Comparison of ENCODE assay signal across 13 cellular contexts in the genomic region with DNA sequence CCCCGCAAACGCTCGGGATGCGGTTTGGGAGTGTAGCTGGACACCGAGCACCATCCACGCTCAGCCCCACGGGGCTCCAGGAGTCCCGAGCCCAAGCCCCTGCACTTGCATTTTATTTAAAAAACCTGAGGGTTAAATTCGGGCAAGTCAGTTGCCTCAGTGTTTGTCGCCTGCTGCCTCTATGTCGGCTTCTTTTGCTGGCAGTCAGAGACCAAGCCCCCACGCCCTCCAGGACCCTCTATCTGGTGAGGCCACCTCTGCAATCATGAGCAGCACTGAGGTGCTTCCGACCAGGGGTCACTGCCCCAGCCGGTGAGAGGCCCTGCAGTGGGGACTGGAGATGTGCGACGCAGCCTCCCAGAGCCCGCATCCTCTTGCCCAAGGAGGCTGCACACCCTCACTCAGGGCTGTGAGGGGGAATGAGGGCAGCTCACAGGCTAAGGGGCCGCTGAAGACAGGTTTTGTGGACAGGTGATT. TPM values are rescaled to one million over a fixed set of nuclear protein-coding genes. Genes with fewer than 3 reads are reported as not detected.
DNase-seq lines count a peak whose midpoint lies in the region; ATAC-seq, FAIRE-seq and TF ChIP-seq lines count a peak whose summit lies in the region.
"Had no signal": no experiment of that assay in that cellular context is flagged by ENCODE, and none has a peak within 500 bp of the region (broad histone marks: within the 10 kb centered on the region; RNA-seq: fewer than 3 reads in every experiment).

No MANE protein-coding gene starts in this region.

- no peak overlapping the region for H3K4ac ChIP-seq in IMR-90 (ENCODE audit: low read depth, low read length)

- no peak for TF ChIP-seq CTCF in IMR-90 (conservative IDR thresholded peaks at IDR 0.05; ENCODE audit: low read depth, low read length)

- H3K27me3 ChIP-seq in CD8-positive, alpha-beta memory T cell (ENCODE audit: insufficient read depth, low read length, poor library complexity, severe bottlenecking): no peaks in the 10 kb centered on the region
- H3K27me3 ChIP-seq in IMR-90 (ENCODE audit: control insufficient read depth, insufficient read depth, low read length) (peaks cover 55% of the 10 kb centered on the region), right cardiac atrium (ENCODE audit: control insufficient read depth, insufficient read depth) (no peaks in the 10 kb centered on the region), rectal smooth muscle tissue (ENCODE audit: control insufficient read depth, insufficient read depth, low read length) (peaks cover 10% of the 10 kb centered on the region)

- no peaks in the 10 kb centered on the region for H3K79me1 ChIP-seq in IMR-90 (ENCODE audit: low read depth in 1 of 2, low read length in 2 of 2)

- POLR2A ChIA-PET in CD8-positive, alpha-beta memory T cell (lab: Charles Lee): no interaction called here
- POLR2A ChIA-PET in IMR-90 (lab: Charles Lee; ENCODE audit: unreplicated experiment): no interaction called here

- H2BK20ac ChIP-seq in IMR-90 (ENCODE audit: low read depth, low read length): no peak overlapping the region

- H4K20me1 ChIP-seq in IMR-90 (ENCODE audit: insufficient read depth, low read length): no peaks in the 10 kb centered on the region

- no peaks in the 10 kb centered on the region for H3K36me3 ChIP-seq in CD8-positive, alpha-beta memory T cell (ENCODE audit: insufficient read depth, low read length)
- H3K36me3 ChIP-seq in IMR-90 (ENCODE audit: control insufficient read depth, insufficient read depth, low read length) (no peaks in the 10 kb centered on the region), rectal smooth muscle tissue (ENCODE audit: control insufficient read depth, insufficient read depth, low read length) (no peaks in the 10 kb centered on the region)

- H3K9ac ChIP-seq in IMR-90 (ENCODE audit: low read depth, low read length): no peak overlapping the region
- H3K9ac ChIP-seq in rectal smooth muscle tissue (ENCODE audit: low read length): no peak overlapping the region

- no peak overlapping the region for H4K5ac ChIP-seq in IMR-90 (ENCODE audit: low read depth, low read length)

- no peak overlapping the region for H2AK5ac ChIP-seq in IMR-90 (ENCODE audit: low read depth, low read length)

- in situ Hi-C loops in IMR-90 (cut with MboI; ENCODE audit: low sequenced_read_pairs): no loop called here

- H2AFZ ChIP-seq in IMR-90 (replicated peaks; ENCODE audit: low read length, poor library complexity): no peak overlapping the region

- H3K27me3 Mint-ChIP-seq in CD8-positive, alpha-beta memory T cell: peaks cover 49 to 50% of the 10 kb centered on the region in 2 donors

- no peak for DNase-seq in CD8-positive, alpha-beta memory T cell
- DNase-seq in IMR-90 (no peak), right cardiac atrium (no peak), urothelium cell line (ENCODE audit: low spot score) (no peak), SW480 (ENCODE audit: low spot score) (no peak)
- DNase-seq: activated naive CD4-positive, alpha-beta T cell treated with Interleukin-2 at 50 U/mL for 16 hours; NCI-H446; stimulated activated CD4-positive, alpha-beta T cell treated with anti-CD3 and anti-CD28 coated beads, Interleukin-4, amount 100 ng/mL, for 1 hour; T-helper 2 cell had no signal

- no peak overlapping the region for H2BK5ac ChIP-seq in IMR-90 (ENCODE audit: low read depth, low read length, poor library complexity, severe bottlenecking)

- ATAC-seq in IMR-90 (ENCODE audit: low read depth): 0 out of 2 replicates have a peak, but pooled peaks have one; percentile 7
- ATAC-seq in right cardiac atrium: peak in 1 of 2 donors; percentile 26
- no peak for ATAC-seq in GM18519 (IDR thresholded peaks at IDR 0.05; ENCODE audit: low FRiP score, unreplicated experiment)
- no peak for ATAC-seq in GM19324 (IDR thresholded peaks at IDR 0.05; ENCODE audit: low FRiP score, unreplicated experiment)

- no peaks in the 10 kb centered on the region for H3K9me1 ChIP-seq in IMR-90 (ENCODE audit: insufficient read depth, low read length)

- peak overlapping the region in 1 of 8 donors; percentile 8 for H3K27ac Mint-ChIP-seq in CD8-positive, alpha-beta memory T cell
- H3K27ac Mint-ChIP-seq: IgD-negative memory B cell had no signal

- H3K23ac ChIP-seq in IMR-90 (ENCODE audit: low read depth, low read length): no peak overlapping the region

- no peak overlapping the region; the same call in 1 of the 2 replicates for H3K4me2 ChIP-seq in IMR-90 (ENCODE audit: low read depth, low read length)

- H3K14ac ChIP-seq in IMR-90 (replicated peaks; ENCODE audit: low read depth, low read length): no peak overlapping the region

- H2BK120ac ChIP-seq in IMR-90 (ENCODE audit: low read depth, low read length): no peak overlapping the region

- no peaks in the 10 kb centered on the region for H3K4me1 ChIP-seq in CD8-positive, alpha-beta memory T cell (ENCODE audit: insufficient read depth, low read length)
- H3K4me1 ChIP-seq in IMR-90 (ENCODE audit: control insufficient read depth, insufficient read depth, low read length): no peaks in the 10 kb centered on the region; the same call in 1 of the 2 replicates
- peaks cover 4% of the 10 kb centered on the region for H3K4me1 ChIP-seq in right cardiac atrium (ENCODE audit: control insufficient read depth, insufficient read depth, low read length)
- H3K4me1 ChIP-seq in rectal smooth muscle tissue (ENCODE audit: control insufficient read depth, insufficient read depth, low read length): peaks cover 23% of the 10 kb centered on the region

- BruUV-seq in IMR-90 (replicated peaks; lab: Mats Ljungman, UMichigan): no TSS peak

- no peak overlapping the region for H2BK15ac ChIP-seq in IMR-90 (ENCODE audit: low read depth, low read length)

- H4K8ac ChIP-seq in IMR-90 (ENCODE audit: low read depth in 2 of 2, low read length in 2 of 2): no peak overlapping the region

- CTCF ChIA-PET in CD8-positive, alpha-beta memory T cell (lab: Charles Lee): no interaction called here
- CTCF ChIA-PET in IMR-90 (lab: Yijun Ruan, JAX): no interaction called here

- TF ChIP-seq RAD21 in IMR-90 (IDR thresholded peaks at IDR 0.05; ENCODE audit: low read length): no peak

- peaks cover 10 to 23% (median 11%) of the 10 kb centered on the region in 3 donors for H3K4me1 Mint-ChIP-seq in CD8-positive, alpha-beta memory T cell

- H3K18ac ChIP-seq in IMR-90 (ENCODE audit: low read depth, low read length): no peak overlapping the region

- dilution Hi-C loops in IMR-90 (cut with HindIII; ENCODE audit: low sequenced_read_pairs, unreplicated experiment): no loop called here

- H3K56ac ChIP-seq in IMR-90 (ENCODE audit: extremely low read depth, insufficient read depth, low read length): no peak overlapping the region

- peak overlapping the region in 5 of 7 donors; percentile 34 to 66 (median 63) for H3K4me3 Mint-ChIP-seq in CD8-positive, alpha-beta memory T cell

- no peaks in the 10 kb centered on the region for H3K9me3 ChIP-seq in CD8-positive, alpha-beta memory T cell (ENCODE audit: low read length)
- H3K9me3 ChIP-seq in IMR-90 (ENCODE audit: control insufficient read depth, insufficient read depth, low read length) (peaks cover 2% of the 10 kb centered on the region; the same call in 1 of the 2 replicates), right cardiac atrium (ENCODE audit: control insufficient read depth, low read length) (no peaks in the 10 kb centered on the region)

- no peak overlapping the region for H3K4me3 ChIP-seq in CD8-positive, alpha-beta memory T cell (ENCODE audit: low read length)
- H3K4me3 ChIP-seq in IMR-90 (ENCODE audit: insufficient read depth, low read depth, low read length) (no peak overlapping the region; the same call in 1 of the 2 replicates), right cardiac atrium (ENCODE audit: low read length) (peak overlapping the region; percentile 50), rectal smooth muscle tissue (ENCODE audit: low read length) (peak overlapping the region; percentile 77)

- H3K9me3 Mint-ChIP-seq in CD8-positive, alpha-beta memory T cell: no peaks in the 10 kb centered on the region
- H3K9me3 Mint-ChIP-seq: IgD-negative memory B cell had no signal

- intact Hi-C loops in IMR-90 (cut with micrococcal nuclease) (no loop called here), right cardiac atrium (cut with DNase I) (no loop called here)

- FAIRE-seq in urothelium cell line (lab: Jason Lieb, UNC): no peak

- no peak overlapping the region for H2AK9ac ChIP-seq in IMR-90 (replicated peaks; ENCODE audit: low read depth, low read length, poor library complexity)

- WGBS in IMR-90 (ENCODE audit: extremely low coverage in 2 of 2, insufficient read length in 1 of 2), 2 experiments: 0% methylated on average over 2 of the region's 18 CpGs; no CpG with 5 or more reads in 1 of the 2 experiments
- WGBS in right cardiac atrium: 39% methylated on average over 18 of the region's 18 CpGs

- no peak for TF ChIP-seq POLR2A in IMR-90 (IDR thresholded peaks at IDR 0.05; ENCODE audit: low read depth, low read length)

- peaks cover 0 to 6% (median 2%) of the 10 kb centered on the region in 3 donors for H3K36me3 Mint-ChIP-seq in CD8-positive, alpha-beta memory T cell
- H3K36me3 Mint-ChIP-seq: IgD-negative memory B cell had no signal

- no peak overlapping the region for H4K91ac ChIP-seq in IMR-90 (ENCODE audit: insufficient read depth, low read depth, low read length)

- no peak overlapping the region for H3K27ac ChIP-seq in CD8-positive, alpha-beta memory T cell (ENCODE audit: low read depth, low read length)
- H3K27ac ChIP-seq in IMR-90 (ENCODE audit: insufficient read depth, low read length): no peak overlapping the region
- H3K27ac ChIP-seq in right cardiac atrium (ENCODE audit: low read length): no peak overlapping the region
- no peak overlapping the region for H3K27ac ChIP-seq in rectal smooth muscle tissue (ENCODE audit: low read depth, low read length)

TF ChIP-seq in IMR-90, 13 proteins besides CTCF, POLR2A, EP300 and RAD21 (continues in another document):
- TF ChIP-seq CHD1 (IDR thresholded peaks at IDR 0.05; ENCODE audit: low read depth, low read length): no peak
- TF ChIP-seq SMC3 (IDR thresholded peaks at IDR 0.05; ENCODE audit: low read depth, low read length): no peak
- TF ChIP-seq NFE2L2 (IDR thresholded peaks at IDR 0.05; ENCODE audit: low read depth, low read length): no peak
- TF ChIP-seq MXI1 (IDR thresholded peaks at IDR 0.05; ENCODE audit: borderline replicate concordance, low read depth, low read length): no peak

RNA-seq across cellular contexts. Expression of a gene that starts 13.3 kb away (rescaled TPM):
- 1 to 10 TPM; 6.8 to 7.1 TPM for total RNA-seq in CD8-positive, alpha-beta memory T cell
- polyA plus RNA-seq in CD8-positive, alpha-beta memory T cell: 3.1 TPM
- total RNA-seq in IMR-90 (2012; rRNA removed) (2.7 and 4.4 TPM in 2 replicates), right cardiac atrium (1 to 10 TPM; 2.9 to 3.9 (median 3.4) TPM)
- polyA plus RNA-seq in IMR-90 (2012; rRNA removed) (1.3 and 1.5 TPM in 2 replicates), right cardiac atrium (2.6 TPM)
- 0.35 and 0.89 TPM in 2 replicates for polyA plus RNA-seq in IMR-90 (2012; cell fraction: cytosol; rRNA removed)
- 0.41 and 1.3 TPM in 2 replicates for polyA plus RNA-seq in IMR-90 (2012; cell fraction: nucleus; rRNA removed; ENCODE audit: low replicate concordance)

Comparison
In these comparisons a context has a peak if more than half of its experiments do, and no peak if none do; other contexts are left out.
1. H3K4me3 ChIP-seq: peak in right cardiac atrium (single experiment) and rectal smooth muscle tissue (single experiment); none in CD8-positive, alpha-beta memory T cell (single experiment) and IMR-90 (single experiment).